ENCODE assay signal across 8 cellular contexts in the genomic region with DNA sequence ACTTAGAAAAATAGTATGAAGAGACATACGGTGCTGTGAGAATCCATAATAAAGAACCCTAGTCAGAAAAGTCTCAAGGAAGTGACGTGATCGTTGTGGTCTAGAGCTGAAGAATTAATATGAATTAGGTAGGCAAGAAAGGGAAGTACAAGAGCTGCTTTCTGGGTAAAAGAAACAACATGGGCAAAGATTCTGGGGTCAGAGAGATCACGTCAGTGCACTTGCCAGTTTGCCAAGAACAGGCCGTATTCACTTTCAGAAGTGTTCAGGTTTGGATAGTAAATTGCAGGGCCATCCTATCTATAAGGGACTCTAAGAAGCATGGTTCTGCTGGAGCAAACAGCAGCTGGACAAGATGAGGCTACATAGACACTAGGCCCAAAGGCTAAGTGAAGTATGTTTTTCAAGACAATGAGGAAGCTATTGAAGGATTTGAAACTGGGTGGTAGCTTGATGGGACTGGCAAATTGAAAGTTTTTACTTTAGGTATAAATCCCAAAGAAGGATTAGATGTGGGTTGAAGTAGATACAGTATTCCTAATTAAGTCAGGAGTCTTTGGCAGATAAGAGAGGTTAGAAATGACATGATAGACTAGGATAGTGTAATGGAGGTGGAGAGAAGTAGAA. TPM values are rescaled to one million over a fixed set of nuclear protein-coding genes. Genes with fewer than 3 reads are reported as not detected.
DNase-seq lines count a peak whose midpoint lies in the region; ATAC-seq, FAIRE-seq and TF ChIP-seq lines count a peak whose summit lies in the region.

No MANE protein-coding gene starts in this region.

- no peaks in the 10 kb centered on the region for H3K36me3 ChIP-seq in kidney (ENCODE audit: control insufficient read depth in 1 of 2, insufficient read depth in 2 of 2, low read length in 2 of 2)

- peaks cover 7% of the 10 kb centered on the region for H3K36me3 Mint-ChIP-seq in activated naive CD4-positive, alpha-beta T cell treated with anti-CD3 and anti-CD28 coated beads for 36 hours (ENCODE audit: low read depth)

- peak overlapping the region; percentile 61 for H3K4me3 Mint-ChIP-seq in activated naive CD4-positive, alpha-beta T cell treated with anti-CD3 and anti-CD28 coated beads for 36 hours

- TF ChIP-seq CTCF in kidney (IDR thresholded peaks at IDR 0.05; ENCODE audit: borderline replicate concordance, extremely low read depth, insufficient read depth), result no peak

- no peaks in the 10 kb centered on the region for H3K9me3 ChIP-seq in kidney (ENCODE audit: control insufficient read depth in 1 of 2, low read length in 2 of 2)

- CTCF ChIA-PET in activated naive CD4-positive, alpha-beta T cell treated with anti-CD3 and anti-CD28 coated beads for 36 hours (lab: Charles Lee), result interaction anchor here (0.6 to 1.3 kb wide), 3 partner anchors 39 to 106 kb away, joined by 3 read pairs; no protein-coding TSS in a partner anchor

- H3K27me3 Mint-ChIP-seq in activated naive CD4-positive, alpha-beta T cell treated with anti-CD3 and anti-CD28 coated beads for 36 hours (ENCODE audit: low read depth), result no peaks in the 10 kb centered on the region

- peak; percentile 49 for DNase-seq in activated naive CD4-positive, alpha-beta T cell treated with anti-CD3 and anti-CD28 coated beads for 36 hours
- no peak for DNase-seq in activated naive CD4-positive, alpha-beta T cell treated with anti-CD3 and anti-CD28 coated beads, Interleukin-2, amount 50 U/mL, for 16 hours
- DNase-seq in UCSD-AML1 (lab: John Stamatoyannopoulos, UW; ENCODE audit: unreplicated experiment) (peak; percentile 12), kidney (no peak), amniotic stem cell (lab: John Stamatoyannopoulos, UW) (no peak)

- peaks cover 74% of the 10 kb centered on the region for H3K4me1 Mint-ChIP-seq in activated naive CD4-positive, alpha-beta T cell treated with anti-CD3 and anti-CD28 coated beads for 36 hours (ENCODE audit: low read depth)

- no peak overlapping the region for H3K9ac ChIP-seq in kidney (ENCODE audit: low read length in 2 of 2)

- no peak for FAIRE-seq in kidney (lab: Jason Lieb, UNC)

- H3K4me3 ChIP-seq in skin epidermis (no peak overlapping the region), kidney (ENCODE audit: low read length in 2 of 2) (no peak overlapping the region)

- no peaks in the 10 kb centered on the region for H3K9me3 Mint-ChIP-seq in activated naive CD4-positive, alpha-beta T cell treated with anti-CD3 and anti-CD28 coated beads for 36 hours

- H3K27ac Mint-ChIP-seq in activated naive CD4-positive, alpha-beta T cell treated with anti-CD3 and anti-CD28 coated beads for 36 hours, result peak overlapping the region; percentile 96

- intact Hi-C loops in activated naive CD4-positive, alpha-beta T cell treated with anti-CD3 and anti-CD28 coated beads for 36 hours (cut with micrococcal nuclease), result loop anchor here (5.0 to 10.0 kb wide), 2 partner anchors 1389 to 1844 kb away; no protein-coding TSS in a partner anchor
- intact Hi-C loops in kidney (cut with DNase I), result no loop called here

- peak; percentile 32 for ATAC-seq in HG02943 (IDR thresholded peaks at IDR 0.05; ENCODE audit: low read depth, unreplicated experiment)
- ATAC-seq in HG03108 (IDR thresholded peaks at IDR 0.05; ENCODE audit: unreplicated experiment), result no peak

- peaks cover 12 to 18% of the 10 kb centered on the region in 2 donors for H3K4me1 ChIP-seq in kidney (ENCODE audit: control insufficient read depth in 1 of 2, insufficient read depth in 1 of 2, low read depth in 1 of 2, low read length in 2 of 2)

- H3K27ac ChIP-seq in skin epidermis (peak overlapping the region in 16 of 21 experiments; percentile 12 to 74 (median 44)), kidney (ENCODE audit: low read depth in 2 of 2, low read length in 2 of 2) (peak overlapping the region in 1 of 2 donors; percentile 50)

RNA-seq across cellular contexts. Expression of a gene that starts 4.8 kb away (rescaled TPM):
- 10 to 100 TPM; 50.5 to 52.1 TPM for total RNA-seq in activated naive CD4-positive, alpha-beta T cell treated with anti-CD3 and anti-CD28 coated beads for 36 hours
- 40.4 TPM for total RNA-seq in kidney
- 7.1 TPM for polyA plus RNA-seq in kidney (ENCODE audit: insufficient read depth, low read depth, low replicate concordance)

Comparison
In these comparisons a context has a peak if more than half of its experiments do, and no peak if none do; other contexts are left out.
1. DNase-seq: peak in activated naive CD4-positive, alpha-beta T cell treated with anti-CD3 and anti-CD28 coated beads for 36 hours (single experiment) and UCSD-AML1 (single experiment); none in activated naive CD4-positive, alpha-beta T cell treated with anti-CD3 and anti-CD28 coated beads, Interleukin-2, amount 50 U/mL, for 16 hours (single experiment), kidney (single experiment) and amniotic stem cell (single experiment).